In the genomic region with DNA sequence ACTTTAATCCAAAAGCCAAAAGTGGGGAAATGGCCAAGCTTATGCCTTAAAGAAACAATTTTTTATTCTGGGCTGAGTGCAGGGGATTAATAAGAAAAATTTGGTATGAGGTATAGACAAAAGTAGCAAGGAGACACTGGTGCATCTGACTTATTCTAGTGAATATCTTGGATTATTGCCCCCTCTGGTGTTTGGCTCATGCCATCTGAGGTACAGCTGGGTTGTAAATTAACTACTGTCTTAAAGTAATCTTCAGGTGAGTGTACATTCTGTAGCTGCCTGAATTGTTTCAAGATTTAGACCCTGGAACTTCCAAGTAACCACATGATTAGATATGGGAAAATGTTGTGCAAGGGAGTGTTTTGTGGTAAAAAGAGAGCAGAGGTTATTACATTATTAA, we compare ENCODE assay signal across 1 cellular context.
TF ChIP-seq lines count a peak whose summit lies in the region.

No MANE protein-coding gene starts in this region.

TF ChIP-seq in WTC11, 78 proteins besides CTCF, POLR2A, EP300 and RAD21 (continued from another document):
- no peak for TF ChIP-seq ERG (CRISPR knock-in tag; IDR thresholded peaks at IDR 0.05)
- TF ChIP-seq, protein P1, sequence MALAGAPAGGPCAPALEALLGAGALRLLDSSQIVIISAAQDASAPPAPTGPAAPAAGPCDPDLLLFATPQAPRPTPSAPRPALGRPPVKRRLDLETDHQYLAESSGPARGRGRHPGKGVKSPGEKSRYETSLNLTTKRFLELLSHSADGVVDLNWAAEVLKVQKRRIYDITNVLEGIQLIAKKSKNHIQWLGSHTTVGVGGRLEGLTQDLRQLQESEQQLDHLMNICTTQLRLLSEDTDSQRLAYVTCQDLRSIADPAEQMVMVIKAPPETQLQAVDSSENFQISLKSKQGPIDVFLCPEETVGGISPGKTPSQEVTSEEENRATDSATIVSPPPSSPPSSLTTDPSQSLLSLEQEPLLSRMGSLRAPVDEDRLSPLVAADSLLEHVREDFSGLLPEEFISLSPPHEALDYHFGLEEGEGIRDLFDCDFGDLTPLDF (CRISPR knock-in tag; IDR thresholded peaks at IDR 0.05) = no peak
- TF ChIP-seq, protein P2, sequence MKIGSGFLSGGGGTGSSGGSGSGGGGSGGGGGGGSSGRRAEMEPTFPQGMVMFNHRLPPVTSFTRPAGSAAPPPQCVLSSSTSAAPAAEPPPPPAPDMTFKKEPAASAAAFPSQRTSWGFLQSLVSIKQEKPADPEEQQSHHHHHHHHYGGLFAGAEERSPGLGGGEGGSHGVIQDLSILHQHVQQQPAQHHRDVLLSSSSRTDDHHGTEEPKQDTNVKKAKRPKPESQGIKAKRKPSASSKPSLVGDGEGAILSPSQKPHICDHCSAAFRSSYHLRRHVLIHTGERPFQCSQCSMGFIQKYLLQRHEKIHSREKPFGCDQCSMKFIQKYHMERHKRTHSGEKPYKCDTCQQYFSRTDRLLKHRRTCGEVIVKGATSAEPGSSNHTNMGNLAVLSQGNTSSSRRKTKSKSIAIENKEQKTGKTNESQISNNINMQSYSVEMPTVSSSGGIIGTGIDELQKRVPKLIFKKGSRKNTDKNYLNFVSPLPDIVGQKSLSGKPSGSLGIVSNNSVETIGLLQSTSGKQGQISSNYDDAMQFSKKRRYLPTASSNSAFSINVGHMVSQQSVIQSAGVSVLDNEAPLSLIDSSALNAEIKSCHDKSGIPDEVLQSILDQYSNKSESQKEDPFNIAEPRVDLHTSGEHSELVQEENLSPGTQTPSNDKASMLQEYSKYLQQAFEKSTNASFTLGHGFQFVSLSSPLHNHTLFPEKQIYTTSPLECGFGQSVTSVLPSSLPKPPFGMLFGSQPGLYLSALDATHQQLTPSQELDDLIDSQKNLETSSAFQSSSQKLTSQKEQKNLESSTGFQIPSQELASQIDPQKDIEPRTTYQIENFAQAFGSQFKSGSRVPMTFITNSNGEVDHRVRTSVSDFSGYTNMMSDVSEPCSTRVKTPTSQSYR (CRISPR knock-in tag; IDR thresholded peaks at IDR 0.05) = no peak
